11 cellular contexts compared by ENCODE assay signal in genomic region chr6:6781172-6781876, GRCh38.
A peak's percentile ranks its signal among the peaks of the same experiment; 100 is the strongest.
DNase-seq lines count a peak whose midpoint lies in the region; ATAC-seq, FAIRE-seq and TF ChIP-seq lines count a peak whose summit lies in the region.
"Had no signal": no experiment of that assay in that cellular context is flagged by ENCODE, and none has a peak within 500 bp of the region (broad histone marks: within the 10 kb centered on the region; RNA-seq: fewer than 3 reads in every experiment).

No MANE protein-coding gene starts in this region.

- no peak for FAIRE-seq in HepG2 (lab: Jason Lieb, UNC)
- no peak for FAIRE-seq in small intestine (lab: Jason Lieb, UNC)
- FAIRE-seq: endometrium had no signal

- H3K9ac ChIP-seq in HepG2 (ENCODE audit: insufficient read depth, low read depth, low read length) = no peak overlapping the region

- no peaks in the 10 kb centered on the region for H4K20me1 ChIP-seq in HepG2 (ENCODE audit: insufficient read depth, low read length)

- H3K27me3 ChIP-seq in HepG2 (ENCODE audit: control insufficient read depth in 1 of 2, insufficient read depth in 2 of 2, low read length in 2 of 2) = peaks cover 0 to 5% of the 10 kb centered on the region in 2 experiments; a peak in 1 of 5 replicates
- no peaks in the 10 kb centered on the region for H3K27me3 ChIP-seq in right lobe of liver
- no peaks in the 10 kb centered on the region for H3K27me3 ChIP-seq in small intestine (ENCODE audit: control insufficient read depth in 2 of 2, insufficient read depth in 2 of 2, low read length in 2 of 2)

- no TSS peak for BruUV-seq in HepG2 (replicated peaks; lab: Mats Ljungman, UMichigan)

- H3K27ac ChIP-seq in HepG2 (ENCODE audit: extremely low read length, insufficient read depth, low read length) (no peak overlapping the region), right lobe of liver (no peak overlapping the region), small intestine (ENCODE audit: low read depth in 1 of 2, low read length in 1 of 2) (no peak overlapping the region)
- H3K27ac ChIP-seq: C4-2B had no signal

- H3K27ac Mint-ChIP-seq in activated T-helper 17 cell treated with anti-CD3 and anti-CD28 coated beads, Interleukin-2, amount 50 U/mL, for 72 hours = no peak overlapping the region
- H3K27ac Mint-ChIP-seq in activated CD4-positive, alpha-beta T cell treated with anti-CD3 and anti-CD28 coated beads, Interleukin-2, amount 10 ng/mL, durations not matched to agents 24 days and 14 days = no peak overlapping the region
- H3K27ac Mint-ChIP-seq: activated T-helper 2 cell treated with anti-CD3 and anti-CD28 coated beads, Interferon-gamma antibody, Interleukin-2, Interleukin-4, amounts not matched to agents 10 μg/mL and 5 μg/mL and 100 μg/mL, durations not matched to agents 14 hours and 24 hours and 36 hours had no signal

- H3K4me3 ChIP-seq in HepG2 (replicated peaks in 1 of 3; ENCODE audit: insufficient read depth in 1 of 3, low read depth in 2 of 3, low read length in 3 of 3) = no peak overlapping the region
- no peak overlapping the region for H3K4me3 ChIP-seq in right lobe of liver
- no peak overlapping the region for H3K4me3 ChIP-seq in small intestine (ENCODE audit: low read depth in 1 of 2, low read length in 2 of 2)

- H3K36me3 Mint-ChIP-seq in activated T-helper 17 cell treated with anti-CD3 and anti-CD28 coated beads, Interleukin-2, amount 50 U/mL, for 72 hours (ENCODE audit: low read depth) = no peaks in the 10 kb centered on the region
- no peaks in the 10 kb centered on the region for H3K36me3 Mint-ChIP-seq in activated CD4-positive, alpha-beta T cell treated with anti-CD3 and anti-CD28 coated beads, Interleukin-2, amount 10 ng/mL, durations not matched to agents 24 days and 14 days (ENCODE audit: low read depth)

- H3K27me3 Mint-ChIP-seq in activated T-helper 17 cell treated with anti-CD3 and anti-CD28 coated beads, Interleukin-2, amount 50 U/mL, for 72 hours = peaks cover 24% of the 10 kb centered on the region
- H3K27me3 Mint-ChIP-seq in activated CD4-positive, alpha-beta T cell treated with anti-CD3 and anti-CD28 coated beads, Interleukin-2, amount 10 ng/mL, durations not matched to agents 24 days and 14 days = peaks cover 47% of the 10 kb centered on the region

- H3K9me3 ChIP-seq in HepG2 (ENCODE audit: low read length) (no peaks in the 10 kb centered on the region), right lobe of liver (no peaks in the 10 kb centered on the region), small intestine (ENCODE audit: control insufficient read depth, low read depth) (no peaks in the 10 kb centered on the region)

- H3K4me1 ChIP-seq in HepG2 (ENCODE audit: insufficient read depth, low read length) (no peaks in the 10 kb centered on the region), right lobe of liver (peaks cover 0 to 11% (median 0%) of the 10 kb centered on the region in 4 donors), small intestine (ENCODE audit: control insufficient read depth in 2 of 2, insufficient read depth in 1 of 2, low read depth in 1 of 2, low read length in 1 of 2) (no peaks in the 10 kb centered on the region)

- 25% methylated on average over 3 of the region's 3 CpGs for WGBS in HepG2 (ENCODE audit: low lambda C conversion rate)
- WGBS in right lobe of liver (ENCODE audit: insufficient coverage, low coverage, low lambda C conversion rate, missing lambda C conversion rate) = 76% methylated on average over 3 of the region's 3 CpGs
- 25 to 59% (median 40%) methylated on average over 3 of the region's 3 CpGs for WGBS in small intestine, 3 donors

- no peak overlapping the region for H3K4me2 ChIP-seq in HepG2 (ENCODE audit: low read depth, low read length)

- H3K79me2 ChIP-seq in HepG2 (ENCODE audit: insufficient read depth, low read length) = no peaks in the 10 kb centered on the region

- TF ChIP-seq CTCF in HepG2 (CRISPR knock-in tag; IDR thresholded peaks at IDR 0.05) = no peak
- TF ChIP-seq CTCF in right lobe of liver (IDR thresholded peaks at IDR 0.05) = no peak

- CTCF ChIA-PET in HepG2 (lab: Yijun Ruan, JAX; ENCODE audit: low intra/inter-chr PET ratio, low total read pairs) = no interaction called here

- in situ Hi-C loops in HepG2 (cut with HindIII; ENCODE audit: extremely low pct_ligation_motif_present, low pct_unique_long_range_greater_than_20kb) = no loop called here

- no peak overlapping the region for H2AFZ ChIP-seq in HepG2 (ENCODE audit: low read length)

- H3K4me1 Mint-ChIP-seq in activated T-helper 17 cell treated with anti-CD3 and anti-CD28 coated beads, Interleukin-2, amount 50 U/mL, for 72 hours = no peaks in the 10 kb centered on the region
- H3K4me1 Mint-ChIP-seq in activated CD4-positive, alpha-beta T cell treated with anti-CD3 and anti-CD28 coated beads, Interleukin-2, amount 10 ng/mL, durations not matched to agents 24 days and 14 days = no peaks in the 10 kb centered on the region

- intact Hi-C loops in HepG2 (cut with micrococcal nuclease; ENCODE audit: unreplicated experiment) = no loop called here
- intact Hi-C loops in right lobe of liver (cut with DNase I) = no loop called here
- intact Hi-C loops in activated CD4-positive, alpha-beta T cell treated with anti-CD3 and anti-CD28 coated beads, Interleukin-2, amount 10 ng/mL, durations not matched to agents 24 days and 14 days (cut with micrococcal nuclease) = no loop called here

- TF ChIP-seq RAD21 in HepG2 (CRISPR knock-in tag; IDR thresholded peaks at IDR 0.05) = no peak

- DNase-seq in HepG2 (ENCODE audit: low spot score) (no peak), right lobe of liver (no peak), astrocyte of the hippocampus (ENCODE audit: low read depth, low spot score) (peak; percentile 89), left kidney (ENCODE audit: low read depth, low spot score) (peak; percentile 31), small intestine (no peak)
- no peak for DNase-seq in stimulated activated CD4-positive, alpha-beta T cell treated with anti-CD3 and anti-CD28 coated beads, Interleukin-1b, Interleukin-23, amount 100 ng/mL, for 48 hours
- no peak for DNase-seq in activated CD4-positive, alpha-beta T cell treated with anti-CD3 and anti-CD28 coated beads, Interleukin-2, amount 10 ng/mL, durations not matched to agents 24 days and 14 days

- no peaks in the 10 kb centered on the region for H3K36me3 ChIP-seq in HepG2 (replicated peaks in 1 of 2; ENCODE audit: control insufficient read depth in 1 of 2, insufficient read depth in 2 of 2, low read length in 2 of 2)
- no peaks in the 10 kb centered on the region for H3K36me3 ChIP-seq in right lobe of liver
- H3K36me3 ChIP-seq in small intestine (ENCODE audit: control insufficient read depth in 2 of 2, insufficient read depth in 2 of 2, low read length in 2 of 2) = no peaks in the 10 kb centered on the region

- TF ChIP-seq POLR2A in HepG2 (IDR thresholded peaks at IDR 0.05; ENCODE audit: insufficient read depth in 1 of 2, low read depth in 2 of 2, low read length in 2 of 2) (no peak), right lobe of liver (IDR thresholded peaks at IDR 0.05) (no peak)

- peaks cover 5% of the 10 kb centered on the region for H3K9me3 Mint-ChIP-seq in activated T-helper 17 cell treated with anti-CD3 and anti-CD28 coated beads, Interleukin-2, amount 50 U/mL, for 72 hours
- H3K9me3 Mint-ChIP-seq in activated CD4-positive, alpha-beta T cell treated with anti-CD3 and anti-CD28 coated beads, Interleukin-2, amount 10 ng/mL, durations not matched to agents 24 days and 14 days = peaks cover 6% of the 10 kb centered on the region

- ATAC-seq in HepG2 = no peak
- ATAC-seq in right lobe of liver = no peak
- ATAC-seq in activated T-helper 17 cell treated with anti-CD3 and anti-CD28 coated beads, Interleukin-2, amount 50 U/mL, for 72 hours (replicated peaks) = no peak

- no peak for TF ChIP-seq EP300 in HepG2 (IDR thresholded peaks at IDR 0.05; ENCODE audit: low read depth in 2 of 2, low read length in 2 of 2)
- TF ChIP-seq EP300 in HepG2 (CRISPR knock-in tag; IDR thresholded peaks at IDR 0.05; ENCODE audit: borderline replicate concordance) = no peak

- POLR2A ChIA-PET in HepG2 (lab: Yijun Ruan, JAX) = no interaction called here

- no peak overlapping the region for H3K4me3 Mint-ChIP-seq in activated T-helper 17 cell treated with anti-CD3 and anti-CD28 coated beads, Interleukin-2, amount 50 U/mL, for 72 hours
- no peak overlapping the region for H3K4me3 Mint-ChIP-seq in activated CD4-positive, alpha-beta T cell treated with anti-CD3 and anti-CD28 coated beads, Interleukin-2, amount 10 ng/mL, durations not matched to agents 24 days and 14 days

TF ChIP-seq in HepG2, 621 proteins besides CTCF, POLR2A, EP300 and RAD21:
- TF ChIP-seq MAFF (IDR thresholded peaks at IDR 0.05; ENCODE audit: low read depth, low read length) (peak; percentile 98), MAFK (conservative IDR thresholded peaks at IDR 0.05 in 1 of 2, IDR thresholded peaks at IDR 0.05 in 1 of 2; ENCODE audit: low read length in 2 of 2) (peak; percentile 97 to 98), KMT2B (CRISPR knock-in tag; IDR thresholded peaks at IDR 0.05) (no peak)

Comparison
In these comparisons a context has a peak if more than half of its experiments do, and no peak if none do; other contexts are left out.
1. DNase-seq: peak in astrocyte of the hippocampus (single experiment) and left kidney (single experiment); none in HepG2 (single experiment), right lobe of liver (0 of 3), small intestine (single experiment), stimulated activated CD4-positive, alpha-beta T cell treated with anti-CD3 and anti-CD28 coated beads, Interleukin-1b, Interleukin-23, amount 100 ng/mL, for 48 hours (single experiment) and activated CD4-positive, alpha-beta T cell treated with anti-CD3 and anti-CD28 coated beads, Interleukin-2, amount 10 ng/mL, durations not matched to agents 24 days and 14 days (single experiment).